Comparison of ENCODE assay signal across 17 cellular contexts in genomic region chrX:121479406-121479805, GRCh38.
DNase-seq lines count a peak whose midpoint lies in the region; FAIRE-seq and TF ChIP-seq lines count a peak whose summit lies in the region.
"Had no signal": no experiment of that assay in that cellular context is flagged by ENCODE, and none has a peak within 500 bp of the region (broad histone marks: within the 10 kb centered on the region; RNA-seq: fewer than 3 reads in every experiment).

No MANE protein-coding gene starts in this region.

- H3T11ph ChIP-seq in H9 (ENCODE audit: low read length) = no peak overlapping the region

- no peaks in the 10 kb centered on the region for H4K20me1 ChIP-seq in H9 (ENCODE audit: control insufficient read depth, insufficient read depth, insufficient read length)

- DNase-seq in NCI-H1092 treated with DMSO at 0.1 percent for 48 hours (lab: John Stamatoyannopoulos, UW) = peak; percentile 6
- no peak for DNase-seq in NCI-H1092 (lab: John Stamatoyannopoulos, UW)
- DNase-seq in H9 = no peak
- peak; percentile 6 for DNase-seq in RCC 7860 (ENCODE audit: low spot score)
- DNase-seq in kidney epithelial cell (ENCODE audit: low read depth) = peak; percentile 0
- DNase-seq in activated naive CD4-positive, alpha-beta T cell treated with anti-CD3 and anti-CD28 coated beads, Interleukin-2, amount 10 ng/mL, durations not matched to agents 7 days and 5 days = no peak
- no peak for DNase-seq in NCI-H128 (lab: John Stamatoyannopoulos, UW; ENCODE audit: unreplicated experiment)
- DNase-seq in cerebellum (ENCODE audit: low spot score) = no peak
- DNase-seq: activated CD4-positive, alpha-beta T cell treated with anti-CD3 and anti-CD28 coated beads for 48 hours; activated T-cell treated with anti-CD3 and anti-CD28 coated beads for 4 hours; CD4-positive, alpha-beta T cell; MM.1S had no signal

- peak; percentile 40; the same call in 2 of the 3 replicates for TF ChIP-seq CTCF in H9 (conservative IDR thresholded peaks at IDR 0.05)
- no peak for TF ChIP-seq CTCF in kidney epithelial cell (IDR thresholded peaks at IDR 0.05; ENCODE audit: insufficient read depth, low read length, poor library complexity, severe bottlenecking)

- no peak overlapping the region for H3K4ac ChIP-seq in H9 (ENCODE audit: low read depth, low read length)

- H2BK12ac ChIP-seq in H9 (ENCODE audit: insufficient read length, low read depth, low read length) = no peak overlapping the region

- H3K36me3 Mint-ChIP-seq in H9 (ENCODE audit: insufficient read depth in 1 of 3, low read depth in 3 of 3) = peaks cover 5 to 14% (median 10%) of the 10 kb centered on the region in 3 experiments
- no peaks in the 10 kb centered on the region for H3K36me3 Mint-ChIP-seq in activated naive CD4-positive, alpha-beta T cell treated with anti-CD3 and anti-CD28 coated beads, Interleukin-2, amount 10 ng/mL, durations not matched to agents 7 days and 5 days
- H3K36me3 Mint-ChIP-seq: activated naive CD8-positive, alpha-beta T cell; natural killer cell treated with Interleukin-12 subunit alpha and Interleukin-12 subunit beta and Interleukin-15 and Interleukin-18, amount 100 ng/mL, for 72 hours had no signal

- no peaks in the 10 kb centered on the region for H3K36me3 ChIP-seq in kidney epithelial cell (ENCODE audit: control insufficient read depth, insufficient read depth, low read length)

- no peaks in the 10 kb centered on the region for H3K4me1 Mint-ChIP-seq in H9
- no peaks in the 10 kb centered on the region for H3K4me1 Mint-ChIP-seq in activated naive CD4-positive, alpha-beta T cell treated with anti-CD3 and anti-CD28 coated beads, Interleukin-2, amount 10 ng/mL, durations not matched to agents 7 days and 5 days

- H3K27ac ChIP-seq in H9 (ENCODE audit: insufficient read length, low read depth, low read length) = no peak overlapping the region
- H3K27ac ChIP-seq: foreskin keratinocyte had no signal

- H2BK15ac ChIP-seq in H9 (ENCODE audit: low read depth, low read length) = no peak overlapping the region

- CTCF ChIA-PET in activated naive CD4-positive, alpha-beta T cell treated with anti-CD3 and anti-CD28 coated beads, Interleukin-2, amount 10 ng/mL, durations not matched to agents 7 days and 5 days (lab: Charles Lee) = no interaction called here

- no peaks in the 10 kb centered on the region for H3K79me2 ChIP-seq in H9 (ENCODE audit: insufficient read depth, low read length)

- no peak overlapping the region for H3K4me3 Mint-ChIP-seq in H9
- no peak overlapping the region for H3K4me3 Mint-ChIP-seq in activated naive CD4-positive, alpha-beta T cell treated with anti-CD3 and anti-CD28 coated beads, Interleukin-2, amount 10 ng/mL, durations not matched to agents 7 days and 5 days
- H3K4me3 Mint-ChIP-seq: activated naive CD8-positive, alpha-beta T cell; CD4-positive, alpha-beta T cell; natural killer cell treated with Interleukin-12 subunit alpha and Interleukin-12 subunit beta and Interleukin-15 and Interleukin-18, amount 100 ng/mL, for 72 hours had no signal

- no peak overlapping the region for H3K4me2 ChIP-seq in H9 (ENCODE audit: insufficient read depth, insufficient read length, low read length)

- no peak overlapping the region for H3K23ac ChIP-seq in H9 (ENCODE audit: insufficient read length, low read depth, low read length)

- H3K4me1 ChIP-seq in H9 (ENCODE audit: insufficient read depth, low read length) = no peaks in the 10 kb centered on the region
- H3K4me1 ChIP-seq: foreskin keratinocyte had no signal

- H3K9me3 ChIP-seq in H9 (ENCODE audit: control insufficient read depth, low read depth, low read length) = peaks cover 13% of the 10 kb centered on the region

- H3K27me3 ChIP-seq in H9 (ENCODE audit: insufficient read depth, low read length) (no peaks in the 10 kb centered on the region), kidney epithelial cell (ENCODE audit: control insufficient read depth, insufficient read depth, low read length) (no peaks in the 10 kb centered on the region)
- H3K27me3 ChIP-seq: foreskin keratinocyte had no signal

- peak; percentile 66 for FAIRE-seq in RCC 7860 (lab: Jason Lieb, UNC)
- FAIRE-seq: A204.1 had no signal

- no peak overlapping the region for H4K5ac ChIP-seq in H9 (ENCODE audit: insufficient read length, low read depth, low read length)

- no peak overlapping the region for H2BK120ac ChIP-seq in H9 (ENCODE audit: low read depth, low read length, poor library complexity, severe bottlenecking)

- H3K14ac ChIP-seq in H9 (ENCODE audit: insufficient read depth, low read length) = no peak overlapping the region

- no peak overlapping the region for H4K91ac ChIP-seq in H9 (ENCODE audit: insufficient read length, low read depth, low read length)

- H2BK5ac ChIP-seq in H9 (ENCODE audit: insufficient read length, low read length) = no peak overlapping the region

- no CpG with 5 or more reads among the region's 4 CpGs for WGBS in H9 (ENCODE audit: extremely low coverage, insufficient read length, low lambda C conversion rate)

- no peaks in the 10 kb centered on the region for H3K79me1 ChIP-seq in H9 (ENCODE audit: insufficient read depth, low read depth, low read length, poor library complexity, severe bottlenecking)

- H3K56ac ChIP-seq in H9 (ENCODE audit: insufficient read length, low read depth, low read length) = no peak overlapping the region

- H3K9me3 Mint-ChIP-seq in H9 = peaks cover 43 to 46% of the 10 kb centered on the region in 2 experiments
- no peaks in the 10 kb centered on the region for H3K9me3 Mint-ChIP-seq in activated naive CD4-positive, alpha-beta T cell treated with anti-CD3 and anti-CD28 coated beads, Interleukin-2, amount 10 ng/mL, durations not matched to agents 7 days and 5 days

- no peak overlapping the region for H2AFZ ChIP-seq in H9 (ENCODE audit: low read length)

- H4K8ac ChIP-seq in H9 (replicated peaks; ENCODE audit: insufficient read length, low read depth, low read length) = no peak overlapping the region

- H3K18ac ChIP-seq in H9 (ENCODE audit: insufficient read length, low read depth, low read length) = no peak overlapping the region

- H2BK20ac ChIP-seq in H9 (ENCODE audit: low read depth, low read length, poor library complexity, severe bottlenecking) = no peak overlapping the region

- no peak overlapping the region for H3K9ac ChIP-seq in H9 (ENCODE audit: extremely low read depth, insufficient read length, low read length)

- no peak overlapping the region for H2AK5ac ChIP-seq in H9 (ENCODE audit: insufficient read length, low read length)

- H3K23me2 ChIP-seq in H9 (ENCODE audit: insufficient read length, low read depth, low read length, poor library complexity, severe bottlenecking) = no peaks in the 10 kb centered on the region

- H3K27ac Mint-ChIP-seq in H9 = no peak overlapping the region
- no peak overlapping the region for H3K27ac Mint-ChIP-seq in activated naive CD4-positive, alpha-beta T cell treated with anti-CD3 and anti-CD28 coated beads, Interleukin-2, amount 10 ng/mL, durations not matched to agents 7 days and 5 days
- H3K27ac Mint-ChIP-seq: activated naive CD8-positive, alpha-beta T cell; CD4-positive, alpha-beta T cell; natural killer cell treated with Interleukin-12 subunit alpha and Interleukin-12 subunit beta and Interleukin-15 and Interleukin-18, amount 100 ng/mL, for 72 hours had no signal

- no peak overlapping the region for H3K4me3 ChIP-seq in kidney epithelial cell (ENCODE audit: low read depth, low read length)
- H3K4me3 ChIP-seq: lung had no signal

- no peaks in the 10 kb centered on the region; the same call in 1 of the 2 replicates for H3K27me3 Mint-ChIP-seq in H9 (ENCODE audit: low read depth)
- no peaks in the 10 kb centered on the region for H3K27me3 Mint-ChIP-seq in activated naive CD4-positive, alpha-beta T cell treated with anti-CD3 and anti-CD28 coated beads, Interleukin-2, amount 10 ng/mL, durations not matched to agents 7 days and 5 days
- H3K27me3 Mint-ChIP-seq: activated naive CD8-positive, alpha-beta T cell; CD4-positive, alpha-beta T cell; natural killer cell treated with Interleukin-12 subunit alpha and Interleukin-12 subunit beta and Interleukin-15 and Interleukin-18, amount 100 ng/mL, for 72 hours had no signal

Comparison
In these comparisons a context has a peak if more than half of its experiments do, and no peak if none do; other contexts are left out.
1. DNase-seq: peak in NCI-H1092 treated with DMSO at 0.1 percent for 48 hours (single experiment), RCC 7860 (single experiment) and kidney epithelial cell (single experiment); none in NCI-H1092 (single experiment), H9 (single experiment), activated naive CD4-positive, alpha-beta T cell treated with anti-CD3 and anti-CD28 coated beads, Interleukin-2, amount 10 ng/mL, durations not matched to agents 7 days and 5 days (single experiment), NCI-H128 (single experiment) and cerebellum (single experiment).